In genomic region chr15:79924379-79924778, GRCh38 we compare ENCODE assay signal across 7 cellular contexts. TPM values are rescaled to one million over a fixed set of nuclear protein-coding genes. Genes with fewer than 3 reads are reported as not detected.
A peak's percentile ranks its signal among the peaks of the same experiment; 100 is the strongest.
DNase-seq lines count a peak whose midpoint lies in the region; ATAC-seq and TF ChIP-seq lines count a peak whose summit lies in the region.

No MANE protein-coding gene starts in this region.

- H3K36me3 Mint-ChIP-seq in HFFc6 (ENCODE audit: low read depth), result peaks cover 31% of the 10 kb centered on the region
- peaks cover 40% of the 10 kb centered on the region for H3K36me3 Mint-ChIP-seq in activated CD8-positive, alpha-beta T cell treated with anti-CD3 and anti-CD28 coated beads for 36 hours (ENCODE audit: low read depth)
- H3K36me3 Mint-ChIP-seq in stimulated activated effector memory CD8-positive, alpha-beta T cell treated with anti-CD3 and anti-CD28 coated beads, Interleukin-12 subunit alpha, Interleukin-12 subunit beta, amount 100 ng/mL, for 72 hours, result peaks cover 45% of the 10 kb centered on the region

- CTCF ChIA-PET in activated CD8-positive, alpha-beta T cell treated with anti-CD3 and anti-CD28 coated beads for 36 hours (lab: Charles Lee), result no interaction called here

- ATAC-seq in activated CD8-positive, alpha-beta T cell treated with anti-CD3 and anti-CD28 coated beads for 36 hours, result no peak
- no peak for ATAC-seq in stimulated activated effector memory CD8-positive, alpha-beta T cell treated with anti-CD3 and anti-CD28 coated beads, Interleukin-12 subunit alpha, Interleukin-12 subunit beta, amount 100 ng/mL, for 72 hours

- TF ChIP-seq CTCF in HFFc6 (IDR thresholded peaks at IDR 0.05), result no peak
- TF ChIP-seq CTCF in activated CD8-positive, alpha-beta T cell treated with anti-CD3 and anti-CD28 coated beads for 36 hours (IDR thresholded peaks at IDR 0.05), result no peak

- H3K4me3 Mint-ChIP-seq in HFFc6, result peak overlapping the region; percentile 96
- H3K4me3 Mint-ChIP-seq in activated CD8-positive, alpha-beta T cell treated with anti-CD3 and anti-CD28 coated beads for 36 hours, result peak overlapping the region; percentile 96
- peak overlapping the region; percentile 93 for H3K4me3 Mint-ChIP-seq in stimulated activated effector memory CD8-positive, alpha-beta T cell treated with anti-CD3 and anti-CD28 coated beads, Interleukin-12 subunit alpha, Interleukin-12 subunit beta, amount 100 ng/mL, for 72 hours

- H3K4me1 Mint-ChIP-seq in HFFc6 (ENCODE audit: low read depth), result peaks cover 16% of the 10 kb centered on the region
- H3K4me1 Mint-ChIP-seq in activated CD8-positive, alpha-beta T cell treated with anti-CD3 and anti-CD28 coated beads for 36 hours (ENCODE audit: low read depth), result peaks cover 23% of the 10 kb centered on the region
- peaks cover 21% of the 10 kb centered on the region for H3K4me1 Mint-ChIP-seq in stimulated activated effector memory CD8-positive, alpha-beta T cell treated with anti-CD3 and anti-CD28 coated beads, Interleukin-12 subunit alpha, Interleukin-12 subunit beta, amount 100 ng/mL, for 72 hours

- peaks cover 41% of the 10 kb centered on the region for H3K9me3 Mint-ChIP-seq in HFFc6
- H3K9me3 Mint-ChIP-seq in activated CD8-positive, alpha-beta T cell treated with anti-CD3 and anti-CD28 coated beads for 36 hours, result peaks cover 20% of the 10 kb centered on the region
- H3K9me3 Mint-ChIP-seq in stimulated activated effector memory CD8-positive, alpha-beta T cell treated with anti-CD3 and anti-CD28 coated beads, Interleukin-12 subunit alpha, Interleukin-12 subunit beta, amount 100 ng/mL, for 72 hours, result peaks cover 4% of the 10 kb centered on the region

- POLR2A ChIA-PET in activated CD8-positive, alpha-beta T cell treated with anti-CD3 and anti-CD28 coated beads for 36 hours (lab: Charles Lee), result no interaction called here

- H3K27me3 Mint-ChIP-seq in HFFc6 (ENCODE audit: insufficient read depth), result peaks cover 6% of the 10 kb centered on the region; the same call in 1 of the 2 replicates
- no peaks in the 10 kb centered on the region for H3K27me3 Mint-ChIP-seq in activated CD8-positive, alpha-beta T cell treated with anti-CD3 and anti-CD28 coated beads for 36 hours

- no peak for DNase-seq in HFFc6
- DNase-seq in activated CD8-positive, alpha-beta T cell treated with anti-CD3 and anti-CD28 coated beads for 36 hours, result no peak
- peak in 1 of 2 donors; percentile 49 for DNase-seq in stimulated activated effector memory CD8-positive, alpha-beta T cell treated with anti-CD3 and anti-CD28 coated beads, Interleukin-12 subunit alpha, Interleukin-12 subunit beta, amount 100 ng/mL, for 72 hours (ENCODE audit: low spot score in 2 of 2)
- DNase-seq in retina, result no peak
- DNase-seq in NOMO-1 treated with dmso at 0.1 percent for 144 hours (lab: John Stamatoyannopoulos, UW; ENCODE audit: unreplicated experiment), result no peak
- DNase-seq in cortex of kidney (lab: John Stamatoyannopoulos, UW), result no peak

- H3K4me1 ChIP-seq in iPS-15b (ENCODE audit: control insufficient read depth, insufficient read depth, low read length), result no peaks in the 10 kb centered on the region

- peaks cover 7% of the 10 kb centered on the region for H3K9me3 ChIP-seq in iPS-15b (ENCODE audit: control insufficient read depth, insufficient read depth, low read length)

- no peak overlapping the region for H3K27ac Mint-ChIP-seq in HFFc6
- H3K27ac Mint-ChIP-seq in activated CD8-positive, alpha-beta T cell treated with anti-CD3 and anti-CD28 coated beads for 36 hours, result peak overlapping the region; percentile 71
- peak overlapping the region; percentile 97 for H3K27ac Mint-ChIP-seq in stimulated activated effector memory CD8-positive, alpha-beta T cell treated with anti-CD3 and anti-CD28 coated beads, Interleukin-12 subunit alpha, Interleukin-12 subunit beta, amount 100 ng/mL, for 72 hours

- intact Hi-C loops in activated CD8-positive, alpha-beta T cell treated with anti-CD3 and anti-CD28 coated beads for 36 hours (cut with micrococcal nuclease), result no loop called here

- H3K27me3 ChIP-seq in iPS-15b (ENCODE audit: control insufficient read depth, insufficient read depth, low read length), result no peaks in the 10 kb centered on the region

- peaks cover 10% of the 10 kb centered on the region for H3K36me3 ChIP-seq in iPS-15b (ENCODE audit: control insufficient read depth, insufficient read depth, low read length)

- peak overlapping the region; percentile 68 for H3K9ac ChIP-seq in iPS-15b (ENCODE audit: low read depth, low read length)

- H3K4me3 ChIP-seq in iPS-15b (ENCODE audit: low read depth, low read length), result peak overlapping the region; percentile 72

RNA-seq across cellular contexts. Expression of gene MTHFS, which starts 27.6 kb away (rescaled TPM):
- 10 to 100 TPM; 18.5 to 23.0 (median 21.1) TPM for total RNA-seq in HFFc6 (2021; fragmentation: NEBNext Ultra II Directional; extraction: Animal tissue kit (Norgen Biotek cat#: 25700))
- total RNA-seq in activated CD8-positive, alpha-beta T cell treated with anti-CD3 and anti-CD28 coated beads for 36 hours, result 10 to 100 TPM; 27.3 to 28.4 TPM

RNA-seq across cellular contexts. Expression of gene BCL2A1, which starts 46.6 kb away (rescaled TPM):
- under 1 TPM in 2 of 6 experiments, not detected in 4; 0.27 to 0.46 TPM for total RNA-seq in HFFc6 (2021; fragmentation: NEBNext Ultra II Directional; extraction: Animal tissue kit (Norgen Biotek cat#: 25700))
- 10 to 100 TPM; 47.1 to 47.9 TPM for total RNA-seq in activated CD8-positive, alpha-beta T cell treated with anti-CD3 and anti-CD28 coated beads for 36 hours

Comparison
In these comparisons a context has a peak if more than half of its experiments do, and no peak if none do; other contexts are left out.
1. RNA of gene BCL2A1, which starts 46.6 kb away (total RNA-seq): 47.1 to 47.9 TPM in activated CD8-positive, alpha-beta T cell treated with anti-CD3 and anti-CD28 coated beads for 36 hours; 0.27 to 0.46 TPM in HFFc6; every median in the first group is over 10 times any median in the second.
2. Peak in every context shown above with its lines, with median percentiles within 50 percentile points of each other: H3K4me3 Mint-ChIP-seq.